ENCODE assay signal across 7 cellular contexts in the genomic region with DNA sequence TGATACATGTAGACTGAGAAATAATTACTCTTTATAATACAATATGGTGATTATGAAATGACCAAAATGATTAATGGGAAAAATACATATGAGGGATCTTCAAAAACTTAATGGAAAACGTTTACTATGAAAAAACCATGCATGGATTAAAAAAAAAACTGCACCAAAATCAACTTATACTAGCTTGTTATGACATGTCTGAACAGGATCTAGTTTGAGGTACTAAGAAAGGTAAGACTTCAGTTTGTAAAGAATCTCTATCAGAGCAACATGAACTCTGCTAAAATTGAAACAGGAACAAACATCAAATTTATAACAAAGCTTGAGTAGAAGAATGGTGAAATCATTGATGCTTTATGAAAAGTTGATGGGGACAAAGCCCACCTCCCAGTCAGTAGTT.
"Had no signal": no experiment of that assay in that cellular context is flagged by ENCODE, and none has a peak within 500 bp of the region (broad histone marks: within the 10 kb centered on the region; RNA-seq: fewer than 3 reads in every experiment).

No MANE protein-coding gene starts in this region.

- FAIRE-seq: HepG2, HTR-8/SVneo, K562 had no signal

- ATAC-seq: HepG2, K562 had no signal

- H3K27ac Mint-ChIP-seq: IgD-negative memory B cell had no signal

- H3K36me3 Mint-ChIP-seq: IgD-negative memory B cell had no signal

- H3K4me1 Mint-ChIP-seq: IgD-negative memory B cell had no signal

- H3K4me3 Mint-ChIP-seq: IgD-negative memory B cell had no signal

- H3K9me3 Mint-ChIP-seq: IgD-negative memory B cell had no signal

- H3K27ac ChIP-seq: HL-60 had no signal

- H3K4me3 ChIP-seq: K562 had no signal

- DNase-seq: IMR-90, KBM-7 had no signal
